In genomic region chr20:10432079-10432478, GRCh38 we compare ENCODE assay signal across 12 cellular contexts. TPM values are rescaled to one million over a fixed set of nuclear protein-coding genes. Genes with fewer than 3 reads are reported as not detected.
DNase-seq lines count a peak whose midpoint lies in the region; ATAC-seq and TF ChIP-seq lines count a peak whose summit lies in the region.
"Had no signal": no experiment of that assay in that cellular context is flagged by ENCODE, and none has a peak within 500 bp of the region (broad histone marks: within the 10 kb centered on the region; RNA-seq: fewer than 3 reads in every experiment).

No MANE protein-coding gene starts in this region.

- CTCF ChIA-PET in MCF 10A (lab: Yijun Ruan, JAX) (interaction anchor here (0.6 to 8.8 kb wide), 6 partner anchors 9 to 815 kb away, joined by 3 to 345 read pairs (median 6); no protein-coding TSS in a partner anchor), PC-9 (lab: Charles Lee) (no interaction called here), HEK293T (lab: Yijun Ruan, JAX) (no interaction called here)

- no peaks in the 10 kb centered on the region for H3K9me3 Mint-ChIP-seq in MCF 10A (ENCODE audit: unreplicated experiment)

- DNase-seq in MCF 10A (ENCODE audit: unreplicated experiment) (peak; percentile 43), breast epithelium (ENCODE audit: low spot score in 2 of 2) (no peak), PC-9 (no peak), dorsolateral prefrontal cortex (no peak), RKO (ENCODE audit: low spot score) (no peak), cortex of kidney (lab: John Stamatoyannopoulos, UW) (no peak), HEK293T (ENCODE audit: extremely low spot score) (no peak)
- DNase-seq: KG1, Peyer's patch had no signal

- POLR2A ChIA-PET in MCF 10A (lab: Yijun Ruan, JAX): interaction anchor here (0.6 to 5.7 kb wide), 5 partner anchors 12 to 234 kb away, joined by 3 to 38 read pairs (median 3); no protein-coding TSS in a partner anchor
- POLR2A ChIA-PET in PC-9 (lab: Charles Lee; ENCODE audit: unreplicated experiment): no interaction called here
- POLR2A ChIA-PET in HEK293T (lab: Yijun Ruan, JAX): no interaction called here

- TF ChIP-seq POLR2A in breast epithelium (IDR thresholded peaks at IDR 0.05): no peak

- no peak for ATAC-seq in HG03457 (IDR thresholded peaks at IDR 0.05; ENCODE audit: unreplicated experiment)
- ATAC-seq: activated CD4-positive, CD25-positive, alpha-beta regulatory T cell treated with anti-CD3 and anti-CD28 coated beads, Interleukin-2, amount 50 U/mL, for 24 hours had no signal

- H3K27me3 ChIP-seq in breast epithelium (no peaks in the 10 kb centered on the region), PC-9 (ENCODE audit: insufficient read depth, low read depth) (no peaks in the 10 kb centered on the region), dorsolateral prefrontal cortex (no peaks in the 10 kb centered on the region)
- H3K27me3 ChIP-seq: hepatocyte, Peyer's patch had no signal

- H2AFZ ChIP-seq in PC-9: no peak overlapping the region
- H2AFZ ChIP-seq: hepatocyte had no signal

- BruUV-seq in MCF 10A (replicated peaks; lab: Mats Ljungman, UMichigan) (no TSS peak), PC-9 (replicated peaks; lab: Mats Ljungman, UMichigan) (no TSS peak)

- H3K4me1 ChIP-seq in breast epithelium (peaks cover 0 to 4% of the 10 kb centered on the region in 2 donors), PC-9 (replicated peaks; ENCODE audit: insufficient read depth) (no peaks in the 10 kb centered on the region; the same call in 1 of the 2 replicates)

- peak overlapping the region; percentile 86 for H3K4me3 Mint-ChIP-seq in MCF 10A (ENCODE audit: unreplicated experiment)

- no peaks in the 10 kb centered on the region for H3K27me3 Mint-ChIP-seq in MCF 10A (ENCODE audit: insufficient read depth, unreplicated experiment)

- H3K27ac Mint-ChIP-seq in MCF 10A (ENCODE audit: low read depth, unreplicated experiment): peak overlapping the region; percentile 33

- intact Hi-C loops in MCF 10A (cut with micrococcal nuclease) (no loop called here), breast epithelium (cut with DNase I; ENCODE audit: low total_unique reads) (no loop called here), PC-9 (cut with micrococcal nuclease; ENCODE audit: unreplicated experiment) (loop anchor here (10.0 kb wide), 3 partner anchors 217 to 1463 kb away; partner anchors contain the start of gene SNAP25), dorsolateral prefrontal cortex (cut with DNase I) (loop anchor here (5.0 to 10.0 kb wide), 3 partner anchors 815 to 1113 kb away; no protein-coding TSS in a partner anchor)

- peaks cover under 1% of the 10 kb centered on the region; the same call in 1 of the 2 replicates for H4K20me1 ChIP-seq in PC-9 (ENCODE audit: insufficient read depth)

- H3K4me1 Mint-ChIP-seq in MCF 10A (ENCODE audit: insufficient read depth, unreplicated experiment): peaks cover 30% of the 10 kb centered on the region

- H3K9me3 ChIP-seq in breast epithelium (no peaks in the 10 kb centered on the region), PC-9 (ENCODE audit: insufficient read depth, low read depth) (no peaks in the 10 kb centered on the region)
- H3K9me3 ChIP-seq: Peyer's patch had no signal

- H3K36me3 Mint-ChIP-seq in MCF 10A (ENCODE audit: insufficient read depth, unreplicated experiment): peaks cover 14% of the 10 kb centered on the region

- H3K36me3 ChIP-seq in breast epithelium (no peaks in the 10 kb centered on the region), PC-9 (ENCODE audit: low read depth) (peaks cover 5% of the 10 kb centered on the region; the same call in 1 of the 2 replicates)
- H3K36me3 ChIP-seq: Peyer's patch had no signal

- H3K27ac ChIP-seq in breast epithelium (no peak overlapping the region), PC-9 (no peak overlapping the region), dorsolateral prefrontal cortex (peak overlapping the region in 30 of 59 donors; percentile 1 to 70 (median 30))
- H3K27ac ChIP-seq: hepatocyte, Peyer's patch had no signal

- peak overlapping the region; percentile 83; the same call in 1 of the 2 replicates for H3K4me2 ChIP-seq in PC-9

- H3K4me3 ChIP-seq in breast epithelium (no peak overlapping the region), PC-9 (no peak overlapping the region), dorsolateral prefrontal cortex (peak overlapping the region in 4 of 59 donors; percentile 0 to 16 (median 8))

- TF ChIP-seq CTCF in MCF 10A (IDR thresholded peaks at IDR 0.05; ENCODE audit: unreplicated experiment): no peak
- no peak for TF ChIP-seq CTCF in breast epithelium (IDR thresholded peaks at IDR 0.05)
- TF ChIP-seq CTCF in PC-9 (conservative IDR thresholded peaks at IDR 0.05): no peak
- TF ChIP-seq CTCF in dorsolateral prefrontal cortex (IDR thresholded peaks at IDR 0.05 in 54 of 56, conservative IDR thresholded peaks at IDR 0.05 in 2 of 56; ENCODE audit: low read depth in 1 of 56, partially characterized antibody in 56 of 56): no peak

- no peaks in the 10 kb centered on the region for H3K9me2 ChIP-seq in PC-9 (ENCODE audit: insufficient read depth)

- peaks cover 20% of the 10 kb centered on the region; the same call in 1 of the 2 replicates for H3F3A ChIP-seq in PC-9 (ENCODE audit: insufficient read depth, low read depth)

- peaks cover 82% of the 10 kb centered on the region for H3K79me2 ChIP-seq in PC-9 (ENCODE audit: low read depth)

TF ChIP-seq in HEK293T, 16 proteins besides CTCF, POLR2A, EP300 and RAD21:
- TF ChIP-seq FOXM1 (IDR thresholded peaks at IDR 0.05; ENCODE audit: borderline replicate concordance): no peak
- no peak for TF ChIP-seq ZNF384 (IDR thresholded peaks at IDR 0.05)
- no peak for TF ChIP-seq FOXK2 (IDR thresholded peaks at IDR 0.05)
- TF ChIP-seq L3MBTL2 (conservative IDR thresholded peaks at IDR 0.05): no peak
- no peak for TF ChIP-seq ELF4 (IDR thresholded peaks at IDR 0.05)
- TF ChIP-seq NFRKB (IDR thresholded peaks at IDR 0.05): no peak
- TF ChIP-seq LEF1 (IDR thresholded peaks at IDR 0.05; ENCODE audit: borderline replicate concordance): no peak
- TF ChIP-seq SP1 (IDR thresholded peaks at IDR 0.05): no peak
- TF ChIP-seq HDGF (IDR thresholded peaks at IDR 0.05; ENCODE audit: borderline replicate concordance): no peak
- no peak for TF ChIP-seq FOXA1 (IDR thresholded peaks at IDR 0.05)
- no peak for TF ChIP-seq TARDBP (IDR thresholded peaks at IDR 0.05)

RNA-seq across cellular contexts. Expression of gene MKKS, which starts 1.9 kb away (rescaled TPM):
- total RNA-seq in MCF 10A (2022) (33.0 and 44.5 TPM in 2 replicates), breast epithelium (10 to 100 TPM; 12.8 to 14.9 (median 14.7) TPM), PC-9 (2021) (10.2 and 15.2 TPM in 2 replicates), dorsolateral prefrontal cortex (10 to 100 TPM; 17.8 to 48.5 (median 35.7) TPM)

RNA-seq across cellular contexts. Expression of gene SLX4IP, which starts 3.0 kb away (rescaled TPM):
- total RNA-seq in MCF 10A (2022): 11.2 and 12.9 TPM in 2 replicates
- total RNA-seq in breast epithelium: 1 to 10 TPM; 4.2 to 6.9 (median 5.9) TPM
- 8.2 and 13.4 TPM in 2 replicates for total RNA-seq in PC-9 (2021)
- total RNA-seq in dorsolateral prefrontal cortex: 10 to 100 TPM in 1 of 120 experiments, 1 to 10 TPM in 119; 3.1 to 10.7 (median 6.3) TPM

Comparison
In these comparisons a context has a peak if more than half of its experiments do, and no peak if none do; other contexts are left out.
1. H3K27ac ChIP-seq: peak in dorsolateral prefrontal cortex (30 of 59); none in breast epithelium (0 of 2) and PC-9 (single experiment).
2. intact Hi-C loops: an anchor here in PC-9 (10.0 kb wide) and dorsolateral prefrontal cortex (5.0 to 10.0 kb wide); none called in MCF 10A and breast epithelium.